9 cellular contexts compared by ENCODE assay signal in the genomic region with DNA sequence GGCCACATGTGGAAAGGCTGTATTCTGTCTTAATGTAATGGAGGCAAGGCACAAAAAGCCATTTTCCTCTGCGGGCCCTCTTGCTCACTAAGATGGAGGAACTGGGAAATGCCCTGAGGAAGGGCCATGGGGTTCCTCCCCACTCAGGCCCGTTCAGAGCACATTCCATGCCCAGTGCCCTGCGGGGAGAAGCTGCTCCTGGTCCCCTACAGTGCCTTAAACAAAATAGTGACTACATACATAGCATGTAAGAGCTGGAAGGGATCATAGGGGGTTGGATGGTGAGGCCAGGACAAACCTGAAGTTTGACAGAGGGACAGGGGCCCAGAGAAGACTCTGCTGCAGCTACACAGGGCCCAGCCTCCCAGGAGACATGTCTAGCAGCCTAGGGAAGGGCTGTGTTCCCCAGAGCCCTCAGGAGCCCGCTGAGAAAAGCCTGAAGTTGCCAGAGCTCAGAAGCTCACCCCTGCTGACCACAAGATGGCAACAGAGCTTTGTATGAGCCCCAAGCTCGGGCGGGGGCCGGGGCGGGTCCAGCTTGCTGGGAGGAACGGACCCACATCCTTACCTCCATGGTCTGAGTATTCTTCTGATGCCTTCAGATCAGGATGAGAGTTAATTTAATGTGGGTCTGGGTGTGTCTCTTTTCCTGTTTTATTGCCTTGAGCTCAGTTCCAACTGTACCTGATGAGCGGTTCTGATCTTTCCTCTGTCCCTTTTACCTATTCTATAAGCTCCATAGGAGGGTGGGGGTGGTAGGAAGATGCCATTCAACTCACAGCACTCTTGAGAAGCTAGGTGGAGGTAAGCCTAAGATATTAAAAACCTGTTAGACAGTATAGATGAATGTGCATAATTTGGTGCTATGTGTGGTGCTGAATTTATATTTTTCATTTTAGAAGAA.
DNase-seq lines count a peak whose midpoint lies in the region; ATAC-seq and TF ChIP-seq lines count a peak whose summit lies in the region.
"Had no signal": no experiment of that assay in that cellular context is flagged by ENCODE, and none has a peak within 500 bp of the region (broad histone marks: within the 10 kb centered on the region; RNA-seq: fewer than 3 reads in every experiment).

No MANE protein-coding gene starts in this region.

- H3K4me3 ChIP-seq in Caco-2 (ENCODE audit: low read depth, low read length) (no peak overlapping the region), HEK293 (ENCODE audit: low read depth, low read length) (no peak overlapping the region), OCI-LY3 (ENCODE audit: low read length) (peak overlapping the region; percentile 34)
- H3K4me3 ChIP-seq: SK-N-MC had no signal

- POLR2A ChIA-PET in Caco-2 (lab: Charles Lee) (interaction anchor here (1.0 kb wide), 1 partner anchor 377 kb away, joined by 4 read pairs; no protein-coding TSS in a partner anchor), HEK293 (lab: Yijun Ruan, JAX) (interaction anchor here (1.4 to 1.5 kb wide), 2 partner anchors 155 to 1085 kb away, joined by 4 to 9 read pairs; no protein-coding TSS in a partner anchor)

- H3K9me3 ChIP-seq in Caco-2 (no peaks in the 10 kb centered on the region), HEK293 (ENCODE audit: control insufficient read depth, insufficient read depth, low read depth, low read length) (no peaks in the 10 kb centered on the region), OCI-LY3 (ENCODE audit: insufficient read depth, low read length) (no peaks in the 10 kb centered on the region)

- ATAC-seq in GM21526 (IDR thresholded peaks at IDR 0.05; ENCODE audit: low FRiP score, unreplicated experiment), result no peak
- ATAC-seq in HG03159 (IDR thresholded peaks at IDR 0.05; ENCODE audit: unreplicated experiment), result no peak

- DNase-seq in Caco-2 (peak; percentile 55 to 60), amniotic epithelial cell (ENCODE audit: low read depth) (peak; percentile 75), iris pigment epithelial cell (ENCODE audit: low read depth) (peak; percentile 71)

- TF ChIP-seq CTCF in Caco-2 (IDR thresholded peaks at IDR 0.05; ENCODE audit: insufficient read depth in 1 of 2, low read depth in 1 of 2, low read length in 1 of 2, severe bottlenecking in 1 of 2, unreplicated experiment in 1 of 2) (peak; percentile 33 to 83), HEK293 (tag by site-specific recombination; IDR thresholded peaks at IDR 0.05) (peak; percentile 54; the same call in 1 of the 2 replicates), OCI-LY3 (IDR thresholded peaks at IDR 0.05; ENCODE audit: low read depth, low read length) (peak; percentile 93)

- H3K36me3 ChIP-seq in Caco-2 (ENCODE audit: control insufficient read depth, insufficient read depth, low read length) (no peaks in the 10 kb centered on the region), HEK293 (ENCODE audit: control insufficient read depth in 2 of 2, insufficient read depth in 1 of 2, low read length in 2 of 2) (no peaks in the 10 kb centered on the region), OCI-LY3 (replicated peaks; ENCODE audit: low read depth, low read length) (no peaks in the 10 kb centered on the region)

- H3K27ac Mint-ChIP-seq in Caco-2 (ENCODE audit: unreplicated experiment), result no peak overlapping the region
- peak overlapping the region; percentile 19 for H3K27ac Mint-ChIP-seq in stimulated activated naive CD8-positive, alpha-beta T cell treated with anti-CD3 and anti-CD28 coated beads, Interleukin-15, Interleukin-2, amounts not matched to agents 100 ng/mL and 50 ng/mL, for 24 hours

- H2AFZ ChIP-seq in OCI-LY3 (ENCODE audit: low read depth, low read length), result 0 out of 2 replicates have a peak overlapping the region, but pooled peaks have one; percentile 37

- peaks cover 11% of the 10 kb centered on the region for H3K27me3 Mint-ChIP-seq in Caco-2 (ENCODE audit: insufficient read depth, unreplicated experiment)
- H3K27me3 Mint-ChIP-seq in stimulated activated naive CD8-positive, alpha-beta T cell treated with anti-CD3 and anti-CD28 coated beads, Interleukin-15, Interleukin-2, amounts not matched to agents 100 ng/mL and 50 ng/mL, for 24 hours, result no peaks in the 10 kb centered on the region

- no peak overlapping the region for H3K27ac ChIP-seq in HEK293 (ENCODE audit: extremely low read depth, low read depth, low read length)
- no peak overlapping the region for H3K27ac ChIP-seq in OCI-LY3 (ENCODE audit: low read length)
- H3K27ac ChIP-seq: SK-N-MC had no signal

- BruUV-seq in Caco-2 (replicated peaks; lab: Mats Ljungman, UMichigan), result no TSS peak

- H3K36me3 Mint-ChIP-seq in Caco-2 (ENCODE audit: insufficient read depth, unreplicated experiment), result no peaks in the 10 kb centered on the region
- H3K36me3 Mint-ChIP-seq in stimulated activated naive CD8-positive, alpha-beta T cell treated with anti-CD3 and anti-CD28 coated beads, Interleukin-15, Interleukin-2, amounts not matched to agents 100 ng/mL and 50 ng/mL, for 24 hours (ENCODE audit: low read depth), result no peaks in the 10 kb centered on the region

- H3K4me1 ChIP-seq in Caco-2, result no peaks in the 10 kb centered on the region
- H3K4me1 ChIP-seq in HEK293 (ENCODE audit: control insufficient read depth, insufficient read depth, low read length), result no peaks in the 10 kb centered on the region
- peaks cover 38% of the 10 kb centered on the region for H3K4me1 ChIP-seq in OCI-LY3 (ENCODE audit: low read length)

- no peak overlapping the region for H3K9ac ChIP-seq in OCI-LY3 (ENCODE audit: low read length)

- H3K4me3 Mint-ChIP-seq in Caco-2 (ENCODE audit: unreplicated experiment), result no peak overlapping the region
- H3K4me3 Mint-ChIP-seq in stimulated activated naive CD8-positive, alpha-beta T cell treated with anti-CD3 and anti-CD28 coated beads, Interleukin-15, Interleukin-2, amounts not matched to agents 100 ng/mL and 50 ng/mL, for 24 hours, result no peak overlapping the region

- CTCF ChIA-PET in Caco-2 (lab: Charles Lee), result interaction anchor here (0.6 to 2.6 kb wide), 12 partner anchors 8 to 1084 kb away, joined by 3 to 25 read pairs (median 4); partner anchors contain the start of gene SUPT3H
- CTCF ChIA-PET in HEK293 (lab: Yijun Ruan, JAX), result interaction anchor here (0.5 to 7.9 kb wide), 58 partner anchors 9 to 1292 kb away, joined by 3 to 71 read pairs (median 4); no protein-coding TSS in a partner anchor

- H3K79me2 ChIP-seq in OCI-LY3 (ENCODE audit: low read length), result no peaks in the 10 kb centered on the region

- no peaks in the 10 kb centered on the region for H4K20me1 ChIP-seq in OCI-LY3 (ENCODE audit: insufficient read depth, low read length)

- intact Hi-C loops in Caco-2 (cut with micrococcal nuclease; ENCODE audit: unreplicated experiment), result loop anchor here (5.0 kb wide), 1 partner anchor 153 kb away; no protein-coding TSS in a partner anchor

- peaks cover 9% of the 10 kb centered on the region for H3K4me1 Mint-ChIP-seq in Caco-2 (ENCODE audit: low read depth, unreplicated experiment)
- H3K4me1 Mint-ChIP-seq in stimulated activated naive CD8-positive, alpha-beta T cell treated with anti-CD3 and anti-CD28 coated beads, Interleukin-15, Interleukin-2, amounts not matched to agents 100 ng/mL and 50 ng/mL, for 24 hours (ENCODE audit: low read depth), result peaks cover 8% of the 10 kb centered on the region

- no peaks in the 10 kb centered on the region for H3K9me3 Mint-ChIP-seq in Caco-2 (ENCODE audit: unreplicated experiment)
- H3K9me3 Mint-ChIP-seq in stimulated activated naive CD8-positive, alpha-beta T cell treated with anti-CD3 and anti-CD28 coated beads, Interleukin-15, Interleukin-2, amounts not matched to agents 100 ng/mL and 50 ng/mL, for 24 hours, result no peaks in the 10 kb centered on the region

- H3K27me3 ChIP-seq in Caco-2 (replicated peaks; ENCODE audit: control insufficient read depth, insufficient read depth, low read length) (no peaks in the 10 kb centered on the region; the same call in 1 of the 2 replicates), OCI-LY3 (ENCODE audit: low read depth, low read length) (peaks cover 17% of the 10 kb centered on the region)

- peak overlapping the region; percentile 56 for H3K4me2 ChIP-seq in OCI-LY3 (ENCODE audit: low read length)

TF ChIP-seq in HEK293, 187 proteins besides CTCF, POLR2A, EP300 and RAD21 (continues in another document):
- no peak for TF ChIP-seq ZBTB21 (tag by site-specific recombination; IDR thresholded peaks at IDR 0.05)
- TF ChIP-seq ZNF692 (tag by site-specific recombination; IDR thresholded peaks at IDR 0.05), result 0 out of 2 replicates have a peak, but pooled peaks have one; percentile 48
- 0 out of 2 replicates have a peak, but pooled peaks have one; percentile 22 for TF ChIP-seq ZNF660 (tag by site-specific recombination; IDR thresholded peaks at IDR 0.05)
- peak; percentile 51; the same call in 1 of the 2 replicates for TF ChIP-seq KLF1 (tag by site-specific recombination; IDR thresholded peaks at IDR 0.05)
- TF ChIP-seq ZSCAN30 (tag by site-specific recombination; IDR thresholded peaks at IDR 0.05), result 0 out of 2 replicates have a peak, but pooled peaks have one; percentile 17
